In the genomic region with DNA sequence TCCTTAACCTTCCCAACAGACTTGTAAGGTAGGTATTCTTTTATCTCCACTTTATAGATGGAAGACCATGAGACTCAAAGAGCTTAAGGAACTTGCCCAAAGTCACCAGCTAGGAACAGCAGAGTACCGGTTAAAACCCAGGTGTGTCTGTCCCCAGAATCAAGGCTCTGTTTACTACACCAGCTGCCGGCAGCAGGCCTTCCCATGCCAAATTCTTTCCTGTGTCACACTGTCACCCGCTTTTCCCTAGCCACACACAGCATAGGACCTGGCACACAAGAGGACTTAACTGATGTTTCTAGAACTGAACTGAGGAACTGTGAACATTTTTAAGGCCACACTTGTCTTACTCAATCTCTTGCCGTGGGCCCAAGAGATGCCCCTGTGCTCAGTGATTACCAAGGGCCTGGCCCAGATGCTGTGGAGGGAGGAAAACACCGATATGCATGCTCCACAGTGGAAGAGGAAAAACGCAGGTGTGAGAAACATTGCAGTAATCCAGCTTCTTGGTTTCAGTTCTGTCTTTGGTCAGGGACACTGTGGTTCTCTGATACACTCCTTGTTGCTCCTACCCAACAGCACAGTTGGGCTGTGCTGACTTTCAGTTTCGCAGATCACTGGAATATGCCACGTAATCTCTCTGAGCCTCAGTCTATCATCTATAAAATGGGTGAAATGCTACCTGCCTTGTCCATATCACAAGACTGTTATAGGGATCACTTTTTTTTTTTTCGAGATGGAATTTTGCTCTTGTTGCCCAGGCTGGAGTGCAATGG, we compare ENCODE assay signal across 8 cellular contexts. TPM values are rescaled to one million over a fixed set of nuclear protein-coding genes. Genes with fewer than 3 reads are reported as not detected.
DNase-seq lines count a peak whose midpoint lies in the region; ATAC-seq and TF ChIP-seq lines count a peak whose summit lies in the region.

No MANE protein-coding gene starts in this region.

- no peak overlapping the region for H3K27ac ChIP-seq in adrenal gland

- WGBS in adrenal gland, 4 donors, result 68 to 85% (median 73%) methylated on average over 9 of the region's 9 CpGs

- peak in 1 of 2 donors; percentile 33 for DNase-seq in activated T-cell treated with anti-CD3 and anti-CD28 coated beads, Interleukin-2, amount 50 U/mL, for 72 hours
- DNase-seq in activated T-cell treated with anti-CD3 and anti-CD28 coated beads for 4 hours, result no peak
- no peak for DNase-seq in activated B cell treated with CpG ODN at 0.5 μM for 24 hours
- DNase-seq in stimulated activated naive CD8-positive, alpha-beta T cell treated with anti-CD3 and anti-CD28 coated beads, Interleukin-15, Interleukin-2, amounts not matched to agents 100 U/mL and 50 U/mL, for 24 hours, result no peak
- DNase-seq in T1000 (lab: John Stamatoyannopoulos, UW), result no peak
- no peak for DNase-seq in adrenal gland
- DNase-seq in HPDE6-E6E7 (ENCODE audit: extremely low spot score), result no peak

- ATAC-seq in activated T-cell treated with anti-CD3 and anti-CD28 coated beads, Interleukin-2, amount 50 U/mL, for 72 hours (replicated peaks in 1 of 2), result peak; percentile 81 to 89
- peak; percentile 84 for ATAC-seq in HG02973 (IDR thresholded peaks at IDR 0.05; ENCODE audit: unreplicated experiment)
- ATAC-seq in activated B cell treated with CpG ODN at 0.5 μM for 24 hours (ENCODE audit: low read depth), result peak; percentile 88
- peak; percentile 85 for ATAC-seq in stimulated activated naive CD8-positive, alpha-beta T cell treated with anti-CD3 and anti-CD28 coated beads, Interleukin-15, Interleukin-2, amounts not matched to agents 100 U/mL and 50 U/mL, for 24 hours

- peak overlapping the region; percentile 9 to 64 for H3K4me3 Mint-ChIP-seq in activated T-cell treated with anti-CD3 and anti-CD28 coated beads, Interleukin-2, amount 50 U/mL, for 72 hours
- peak overlapping the region; percentile 36 for H3K4me3 Mint-ChIP-seq in activated B cell treated with CpG ODN at 0.5 μM for 24 hours

- H3K27ac Mint-ChIP-seq in activated T-cell treated with anti-CD3 and anti-CD28 coated beads, Interleukin-2, amount 50 U/mL, for 72 hours, result no peak overlapping the region
- H3K27ac Mint-ChIP-seq in activated B cell treated with CpG ODN at 0.5 μM for 24 hours, result peak overlapping the region; percentile 89

- POLR2A ChIA-PET in activated B cell treated with CpG ODN at 0.5 μM for 24 hours (lab: Charles Lee), result interaction anchor here (0.6 to 3.4 kb wide), 10 partner anchors 8 to 315 kb away, joined by 3 to 52 read pairs (median 4); a partner anchor contains a TSS

- CTCF ChIA-PET in activated B cell treated with CpG ODN at 0.5 μM for 24 hours (lab: Charles Lee), result interaction anchor here (1.0 to 4.7 kb wide), 10 partner anchors 8 to 208 kb away, joined by 3 to 46 read pairs (median 13); a partner anchor contains a TSS

- H3K27me3 Mint-ChIP-seq in activated T-cell treated with anti-CD3 and anti-CD28 coated beads, Interleukin-2, amount 50 U/mL, for 72 hours (ENCODE audit: low read depth), result no peaks in the 10 kb centered on the region
- no peaks in the 10 kb centered on the region for H3K27me3 Mint-ChIP-seq in activated B cell treated with CpG ODN at 0.5 μM for 24 hours

- H3K4me3 ChIP-seq in adrenal gland, result no peak overlapping the region

- TF ChIP-seq CTCF in activated B cell treated with CpG ODN at 0.5 μM for 24 hours (IDR thresholded peaks at IDR 0.05) (no peak), adrenal gland (IDR thresholded peaks at IDR 0.05) (no peak)

- no peaks in the 10 kb centered on the region for H3K9me3 Mint-ChIP-seq in activated T-cell treated with anti-CD3 and anti-CD28 coated beads, Interleukin-2, amount 50 U/mL, for 72 hours
- no peaks in the 10 kb centered on the region for H3K9me3 Mint-ChIP-seq in activated B cell treated with CpG ODN at 0.5 μM for 24 hours

- H3K9me3 ChIP-seq in adrenal gland (replicated peaks in 1 of 3), result no peaks in the 10 kb centered on the region

- peaks cover 27% of the 10 kb centered on the region for H3K4me1 Mint-ChIP-seq in activated T-cell treated with anti-CD3 and anti-CD28 coated beads, Interleukin-2, amount 50 U/mL, for 72 hours (ENCODE audit: low read depth)
- peaks cover 60% of the 10 kb centered on the region for H3K4me1 Mint-ChIP-seq in activated B cell treated with CpG ODN at 0.5 μM for 24 hours

- TF ChIP-seq POLR2A in adrenal gland (IDR thresholded peaks at IDR 0.05), result no peak

- H3K27me3 ChIP-seq in adrenal gland, result no peaks in the 10 kb centered on the region

- no peaks in the 10 kb centered on the region for H3K36me3 Mint-ChIP-seq in activated T-cell treated with anti-CD3 and anti-CD28 coated beads, Interleukin-2, amount 50 U/mL, for 72 hours (ENCODE audit: insufficient read depth in 2 of 2)
- no peaks in the 10 kb centered on the region for H3K36me3 Mint-ChIP-seq in activated B cell treated with CpG ODN at 0.5 μM for 24 hours (ENCODE audit: low read depth)

- intact Hi-C loops in activated B cell treated with CpG ODN at 0.5 μM for 24 hours (cut with micrococcal nuclease) (loop anchor here (1.0 kb wide), 2 partner anchors 8 to 14 kb away; a partner anchor contains a TSS), adrenal gland (cut with DNase I) (no loop called here)

- H3K4me1 ChIP-seq in adrenal gland (replicated peaks in 1 of 2), result no peaks in the 10 kb centered on the region

- no peaks in the 10 kb centered on the region for H3K36me3 ChIP-seq in adrenal gland (replicated peaks in 1 of 2)

RNA-seq across cellular contexts. Expression of a gene that starts 13.9 kb away (rescaled TPM):
- 10 to 100 TPM in 1 of 2 donors, 1 to 10 TPM in 1; 7.6 to 19.0 TPM for total RNA-seq in activated T-cell treated with anti-CD3 and anti-CD28 coated beads, Interleukin-2, amount 50 U/mL, for 72 hours
- 63.6 and 71.6 TPM in 2 replicates for total RNA-seq in activated B cell treated with CpG ODN at 0.5 μM for 24 hours
- 1 to 10 TPM in 1 of 8 donors, under 1 TPM in 5, not detected in 2; 0.14 to 1.0 (median 0.33) TPM for total RNA-seq in adrenal gland
- 1 to 10 TPM in 1 of 3 donors, under 1 TPM in 2; 0.27 to 1.3 (median 0.42) TPM for polyA plus RNA-seq in adrenal gland

RNA-seq across cellular contexts. Expression of a gene that starts 43.1 kb away (rescaled TPM):
- 10 to 100 TPM; 42.6 to 68.3 TPM for total RNA-seq in activated T-cell treated with anti-CD3 and anti-CD28 coated beads, Interleukin-2, amount 50 U/mL, for 72 hours
- total RNA-seq in activated B cell treated with CpG ODN at 0.5 μM for 24 hours (99.2 and 119 TPM in 2 replicates), adrenal gland (1 to 10 TPM in 3 of 8 donors, under 1 TPM in 3, not detected in 2; 0.26 to 2.5 (median 0.85) TPM)
- polyA plus RNA-seq in adrenal gland, result 1 to 10 TPM in 2 of 3 donors, under 1 TPM in 1; 0.51 to 3.1 (median 2.3) TPM

Comparison
In these comparisons a context has a peak if more than half of its experiments do, and no peak if none do; other contexts are left out.
1. RNA of a gene that starts 13.9 kb away (total RNA-seq): 63.6 to 71.6 TPM in activated B cell treated with CpG ODN at 0.5 μM for 24 hours and 7.6 to 19.0 TPM in activated T-cell treated with anti-CD3 and anti-CD28 coated beads, Interleukin-2, amount 50 U/mL, for 72 hours; 0.14 to 1.0 TPM in adrenal gland; every median in the first group is over 4 times any median in the second.
2. RNA of a gene that starts 43.1 kb away (total RNA-seq): 99.2 to 119 TPM in activated B cell treated with CpG ODN at 0.5 μM for 24 hours and 42.6 to 68.3 TPM in activated T-cell treated with anti-CD3 and anti-CD28 coated beads, Interleukin-2, amount 50 U/mL, for 72 hours; 0.26 to 2.5 TPM in adrenal gland; every median in the first group is over 10 times any median in the second.
3. Peak in every context shown above with its lines, with median percentiles within 50 percentile points of each other: ATAC-seq.